20 cellular contexts compared by ENCODE assay signal in genomic region chr20:31974975-31975481, GRCh38. TPM values are rescaled to one million over a fixed set of nuclear protein-coding genes. Genes with fewer than 3 reads are reported as not detected.
A peak's percentile ranks its signal among the peaks of the same experiment; 100 is the strongest.
DNase-seq lines count a peak whose midpoint lies in the region; ATAC-seq and TF ChIP-seq lines count a peak whose summit lies in the region.
"Had no signal": no experiment of that assay in that cellular context is flagged by ENCODE, and none has a peak within 500 bp of the region (broad histone marks: within the 10 kb centered on the region; RNA-seq: fewer than 3 reads in every experiment).

No MANE protein-coding gene starts in this region.

- H3K4me3 Mint-ChIP-seq in neural progenitor cell: peak overlapping the region; percentile 61
- H3K4me3 Mint-ChIP-seq: activated naive CD8-positive, alpha-beta T cell; activated T-cell treated with anti-CD3 and anti-CD28 coated beads, Interleukin-2, amount 50 U/mL, for 72 hours had no signal

- peaks cover 54% of the 10 kb centered on the region for H3F3A ChIP-seq in neural progenitor cell (ENCODE audit: low read depth)

- no peaks in the 10 kb centered on the region for H3K9me3 ChIP-seq in ectodermal cell (ENCODE audit: control insufficient read depth, low read length)
- no peaks in the 10 kb centered on the region for H3K9me3 ChIP-seq in neural progenitor cell (ENCODE audit: low read depth)

- H2AFZ ChIP-seq in neural progenitor cell (replicated peaks): no peak overlapping the region

- H3K4me3 ChIP-seq in ectodermal cell (ENCODE audit: insufficient read depth, low read depth, low read length): no peak overlapping the region
- H3K4me3 ChIP-seq in neural progenitor cell: peak overlapping the region; percentile 26
- H3K4me3 ChIP-seq: coronary artery had no signal

- H3K36me3 ChIP-seq in ectodermal cell (ENCODE audit: control insufficient read depth, insufficient read depth, low read length) (no peaks in the 10 kb centered on the region), neural progenitor cell (no peaks in the 10 kb centered on the region)

- H3K27ac ChIP-seq in ectodermal cell (ENCODE audit: insufficient read depth, low read depth, low read length, poor library complexity, severe bottlenecking): peak overlapping the region; percentile 68
- H3K27ac ChIP-seq in neural progenitor cell: peak overlapping the region; percentile 60
- H3K27ac ChIP-seq: coronary artery, epithelial cell of prostate had no signal

- peak overlapping the region; percentile 67 for H3K27ac Mint-ChIP-seq in neural progenitor cell
- H3K27ac Mint-ChIP-seq: activated naive CD8-positive, alpha-beta T cell; activated T-cell treated with anti-CD3 and anti-CD28 coated beads, Interleukin-2, amount 50 U/mL, for 72 hours had no signal

- H3K27me3 ChIP-seq in ectodermal cell (ENCODE audit: control insufficient read depth, insufficient read depth, low read length, poor library complexity, severe bottlenecking) (peaks cover 3% of the 10 kb centered on the region), neural progenitor cell (peaks cover 30% of the 10 kb centered on the region)

- WGBS in ectodermal cell, 2 experiments: 14 to 17% methylated on average over 10 of the region's 10 CpGs

- H3K4me2 ChIP-seq in neural progenitor cell: peak overlapping the region; percentile 73

- no peak for ATAC-seq in GM19455 (IDR thresholded peaks at IDR 0.05; ENCODE audit: unreplicated experiment)
- ATAC-seq: activated T-cell treated with anti-CD3 and anti-CD28 coated beads, Interleukin-2, amount 50 U/mL, for 72 hours; HepG2 had no signal

- H3K79me2 ChIP-seq in neural progenitor cell (ENCODE audit: low read depth): no peaks in the 10 kb centered on the region

- no peak for TF ChIP-seq CTCF in neural progenitor cell (IDR thresholded peaks at IDR 0.05)

- H3K4me1 ChIP-seq in ectodermal cell (ENCODE audit: control insufficient read depth, insufficient read depth, low read length) (peaks cover 14% of the 10 kb centered on the region), neural progenitor cell (peaks cover 42% of the 10 kb centered on the region)

- peaks cover 32% of the 10 kb centered on the region for H3K4me1 Mint-ChIP-seq in neural progenitor cell

- no peaks in the 10 kb centered on the region for H3K36me3 Mint-ChIP-seq in neural progenitor cell
- H3K36me3 Mint-ChIP-seq: activated naive CD8-positive, alpha-beta T cell had no signal

- no peaks in the 10 kb centered on the region for H3K9me3 Mint-ChIP-seq in neural progenitor cell
- H3K9me3 Mint-ChIP-seq: activated T-cell treated with anti-CD3 and anti-CD28 coated beads, Interleukin-2, amount 50 U/mL, for 72 hours had no signal

- H3K27me3 Mint-ChIP-seq in neural progenitor cell (ENCODE audit: insufficient read depth, low read depth): peaks cover 27% of the 10 kb centered on the region

- peak; percentile 65 for DNase-seq in ELF-1 (ENCODE audit: low read depth, low spot score)
- peak; percentile 75 for DNase-seq in NCI-H2171 treated with DMSO at 0.1 percent for 48 hours (lab: John Stamatoyannopoulos, UW)
- peak; percentile 84 for DNase-seq in neural progenitor cell (ENCODE audit: low spot score)
- DNase-seq in T-helper 1 cell: no peak
- DNase-seq in NCI-H2029 treated with DMSO at 0.1 percent for 48 hours (lab: John Stamatoyannopoulos, UW): no peak
- DNase-seq: activated CD4-positive, CD25-positive, alpha-beta regulatory T cell; activated T-cell treated with anti-CD3 and anti-CD28 coated beads, Interleukin-2, amount 50 U/mL, for 72 hours; foreskin melanocyte; NCI-H510A treated with DMSO at 0.1 percent for 48 hours; OCI-M1; T-helper 2 cell had no signal

- peaks cover 25% of the 10 kb centered on the region for H4K20me1 ChIP-seq in neural progenitor cell (ENCODE audit: low read depth)

- no peak overlapping the region for H3K9ac ChIP-seq in neural progenitor cell

RNA-seq across cellular contexts. Expression of gene XKR7, which starts 7.1 kb away (rescaled TPM):
- polyA plus RNA-seq in ectodermal cell (2013, experiment 1 of 4): 0.69 TPM
- 0.57 TPM for polyA plus RNA-seq in ectodermal cell (2013, experiment 2 of 4)
- 0.53 TPM for polyA plus RNA-seq in ectodermal cell (2013, experiment 3 of 4)
- polyA plus RNA-seq in ectodermal cell (2013, experiment 4 of 4): 0.89 TPM
- 0.07 and 0.19 TPM in 2 replicates for total RNA-seq in neural progenitor cell (ENCODE audit: low replicate concordance)
- total RNA-seq: activated T-cell treated with anti-CD3 and anti-CD28 coated beads, Interleukin-2, amount 50 U/mL, for 72 hours; HepG2; lower leg skin; osteocyte; skeletal muscle tissue had no signal
- polyA plus RNA-seq: HepG2 had no signal

RNA-seq across cellular contexts. Expression of gene PDRG1, which starts 23.2 kb away (rescaled TPM):
- 23.0 TPM for polyA plus RNA-seq in ectodermal cell (2013, experiment 1 of 4)
- 23.8 TPM for polyA plus RNA-seq in ectodermal cell (2013, experiment 2 of 4)
- polyA plus RNA-seq in ectodermal cell (2013, experiment 3 of 4): 20.4 TPM
- polyA plus RNA-seq in ectodermal cell (2013, experiment 4 of 4): 21.6 TPM
- total RNA-seq in neural progenitor cell (ENCODE audit: low replicate concordance): 11.1 and 15.3 TPM in 2 replicates

RNA-seq across cellular contexts. Expression of gene CCM2L, which starts 35.2 kb away (rescaled TPM):
- polyA plus RNA-seq in ectodermal cell (2013, experiment 1 of 4): 2.5 TPM
- 2.1 TPM for polyA plus RNA-seq in ectodermal cell (2013, experiment 2 of 4)
- 1.7 TPM for polyA plus RNA-seq in ectodermal cell (2013, experiment 3 of 4)
- 1.3 TPM for polyA plus RNA-seq in ectodermal cell (2013, experiment 4 of 4)
- total RNA-seq in neural progenitor cell (ENCODE audit: low replicate concordance): 0.75 and 3.9 TPM in 2 replicates
- total RNA-seq: activated T-cell treated with anti-CD3 and anti-CD28 coated beads, Interleukin-2, amount 50 U/mL, for 72 hours; osteocyte had no signal
- polyA plus RNA-seq: HepG2 had no signal

Comparison
In these comparisons a context has a peak if more than half of its experiments do, and no peak if none do; other contexts are left out.
1. DNase-seq: peak in ELF-1 (single experiment), NCI-H2171 treated with DMSO at 0.1 percent for 48 hours (single experiment) and neural progenitor cell (single experiment); none in T-helper 1 cell (0 of 5) and NCI-H2029 treated with DMSO at 0.1 percent for 48 hours (single experiment).